1 cellular context compared by ENCODE assay signal in the genomic region with DNA sequence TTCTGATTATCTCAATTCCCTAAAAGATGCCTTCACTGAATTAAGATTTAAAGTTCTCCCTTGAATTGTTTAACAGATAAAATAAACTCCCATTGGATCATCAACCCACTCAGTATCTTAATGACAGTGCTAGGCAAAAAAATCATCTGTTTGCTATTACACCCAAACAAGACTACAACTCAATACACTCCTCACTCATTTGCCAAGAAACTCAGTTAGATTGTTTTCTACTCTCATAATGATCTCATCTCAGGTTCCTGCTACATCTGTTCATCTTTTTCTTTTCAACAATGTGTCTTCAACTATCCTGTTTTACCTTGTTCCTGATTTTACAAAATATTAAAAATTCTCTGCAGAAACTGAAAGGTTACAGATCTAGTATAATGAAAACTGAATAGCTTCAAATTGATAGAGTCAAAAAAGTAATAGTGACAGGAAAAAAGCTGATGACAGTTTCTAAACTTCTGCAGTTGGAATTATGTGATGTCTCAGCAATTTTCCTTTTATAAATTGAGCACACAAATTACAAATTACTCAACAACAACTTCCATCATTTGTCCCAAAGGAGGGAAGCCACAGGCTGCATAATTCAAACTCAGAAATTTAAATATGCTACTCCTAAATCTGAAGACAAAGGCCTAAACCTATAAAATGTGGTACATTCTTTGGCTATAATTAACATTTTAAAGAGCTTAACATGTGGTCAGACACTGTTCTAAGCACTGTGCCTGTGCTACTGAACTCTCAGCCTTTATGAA.
TF ChIP-seq lines count a peak whose summit lies in the region.

No MANE protein-coding gene starts in this region.

TF ChIP-seq in GM23338, 12 proteins besides CTCF, POLR2A, EP300 and RAD21 (continued from another document):
- TF ChIP-seq, protein P1, sequence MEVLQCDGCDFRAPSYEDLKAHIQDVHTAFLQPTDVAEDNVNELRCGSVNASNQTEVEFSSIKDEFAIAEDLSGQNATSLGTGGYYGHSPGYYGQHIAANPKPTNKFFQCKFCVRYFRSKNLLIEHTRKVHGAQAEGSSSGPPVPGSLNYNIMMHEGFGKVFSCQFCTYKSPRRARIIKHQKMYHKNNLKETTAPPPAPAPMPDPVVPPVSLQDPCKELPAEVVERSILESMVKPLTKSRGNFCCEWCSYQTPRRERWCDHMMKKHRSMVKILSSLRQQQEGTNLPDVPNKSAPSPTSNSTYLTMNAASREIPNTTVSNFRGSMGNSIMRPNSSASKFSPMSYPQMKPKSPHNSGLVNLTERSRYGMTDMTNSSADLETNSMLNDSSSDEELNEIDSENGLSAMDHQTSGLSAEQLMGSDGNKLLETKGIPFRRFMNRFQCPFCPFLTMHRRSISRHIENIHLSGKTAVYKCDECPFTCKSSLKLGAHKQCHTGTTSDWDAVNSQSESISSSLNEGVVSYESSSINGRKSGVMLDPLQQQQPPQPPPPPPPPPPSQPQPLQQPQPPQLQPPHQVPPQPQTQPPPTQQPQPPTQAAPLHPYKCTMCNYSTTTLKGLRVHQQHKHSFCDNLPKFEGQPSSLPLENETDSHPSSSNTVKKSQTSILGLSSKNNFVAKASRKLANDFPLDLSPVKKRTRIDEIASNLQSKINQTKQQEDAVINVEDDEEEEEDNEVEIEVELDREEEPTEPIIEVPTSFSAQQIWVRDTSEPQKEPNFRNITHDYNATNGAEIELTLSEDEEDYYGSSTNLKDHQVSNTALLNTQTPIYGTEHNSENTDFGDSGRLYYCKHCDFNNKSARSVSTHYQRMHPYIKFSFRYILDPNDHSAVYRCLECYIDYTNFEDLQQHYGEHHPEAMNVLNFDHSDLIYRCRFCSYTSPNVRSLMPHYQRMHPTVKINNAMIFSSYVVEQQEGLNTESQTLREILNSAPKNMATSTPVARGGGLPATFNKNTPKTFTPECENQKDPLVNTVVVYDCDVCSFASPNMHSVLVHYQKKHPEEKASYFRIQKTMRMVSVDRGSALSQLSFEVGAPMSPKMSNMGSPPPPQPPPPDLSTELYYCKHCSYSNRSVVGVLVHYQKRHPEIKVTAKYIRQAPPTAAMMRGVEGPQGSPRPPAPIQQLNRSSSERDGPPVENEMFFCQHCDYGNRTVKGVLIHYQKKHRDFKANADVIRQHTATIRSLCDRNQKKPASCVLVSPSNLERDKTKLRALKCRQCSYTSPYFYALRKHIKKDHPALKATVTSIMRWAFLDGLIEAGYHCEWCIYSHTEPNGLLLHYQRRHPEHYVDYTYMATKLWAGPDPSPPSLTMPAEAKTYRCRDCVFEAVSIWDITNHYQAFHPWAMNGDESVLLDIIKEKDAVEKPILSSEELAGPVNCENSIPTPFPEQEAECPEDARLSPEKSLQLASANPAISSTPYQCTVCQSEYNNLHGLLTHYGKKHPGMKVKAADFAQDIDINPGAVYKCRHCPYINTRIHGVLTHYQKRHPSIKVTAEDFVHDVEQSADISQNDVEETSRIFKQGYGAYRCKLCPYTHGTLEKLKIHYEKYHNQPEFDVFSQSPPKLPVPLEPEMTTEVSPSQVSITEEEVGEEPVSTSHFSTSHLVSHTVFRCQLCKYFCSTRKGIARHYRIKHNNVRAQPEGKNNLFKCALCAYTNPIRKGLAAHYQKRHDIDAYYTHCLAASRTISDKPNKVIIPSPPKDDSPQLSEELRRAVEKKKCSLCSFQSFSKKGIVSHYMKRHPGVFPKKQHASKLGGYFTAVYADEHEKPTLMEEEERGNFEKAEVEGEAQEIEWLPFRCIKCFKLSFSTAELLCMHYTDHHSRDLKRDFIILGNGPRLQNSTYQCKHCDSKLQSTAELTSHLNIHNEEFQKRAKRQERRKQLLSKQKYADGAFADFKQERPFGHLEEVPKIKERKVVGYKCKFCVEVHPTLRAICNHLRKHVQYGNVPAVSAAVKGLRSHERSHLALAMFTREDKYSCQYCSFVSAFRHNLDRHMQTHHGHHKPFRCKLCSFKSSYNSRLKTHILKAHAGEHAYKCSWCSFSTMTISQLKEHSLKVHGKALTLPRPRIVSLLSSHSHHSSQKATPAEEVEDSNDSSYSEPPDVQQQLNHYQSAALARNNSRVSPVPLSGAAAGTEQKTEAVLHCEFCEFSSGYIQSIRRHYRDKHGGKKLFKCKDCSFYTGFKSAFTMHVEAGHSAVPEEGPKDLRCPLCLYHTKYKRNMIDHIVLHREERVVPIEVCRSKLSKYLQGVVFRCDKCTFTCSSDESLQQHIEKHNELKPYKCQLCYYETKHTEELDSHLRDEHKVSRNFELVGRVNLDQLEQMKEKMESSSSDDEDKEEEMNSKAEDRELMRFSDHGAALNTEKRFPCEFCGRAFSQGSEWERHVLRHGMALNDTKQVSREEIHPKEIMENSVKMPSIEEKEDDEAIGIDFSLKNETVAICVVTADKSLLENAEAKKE (CRISPR knock-in tag; IDR thresholded peaks at IDR 0.05) = no peak
- TF ChIP-seq EZH2 (IDR thresholded peaks at IDR 0.05; ENCODE audit: low read depth, unreplicated experiment) (no peak), CREB1 (CRISPR knock-in tag; IDR thresholded peaks at IDR 0.05; ENCODE audit: low read depth) (no peak), EZH2phosphoT487 (IDR thresholded peaks at IDR 0.05; ENCODE audit: unreplicated experiment) (no peak), STAT1 (IDR thresholded peaks at IDR 0.05; ENCODE audit: unreplicated experiment) (no peak)
- TF ChIP-seq, protein P2, sequence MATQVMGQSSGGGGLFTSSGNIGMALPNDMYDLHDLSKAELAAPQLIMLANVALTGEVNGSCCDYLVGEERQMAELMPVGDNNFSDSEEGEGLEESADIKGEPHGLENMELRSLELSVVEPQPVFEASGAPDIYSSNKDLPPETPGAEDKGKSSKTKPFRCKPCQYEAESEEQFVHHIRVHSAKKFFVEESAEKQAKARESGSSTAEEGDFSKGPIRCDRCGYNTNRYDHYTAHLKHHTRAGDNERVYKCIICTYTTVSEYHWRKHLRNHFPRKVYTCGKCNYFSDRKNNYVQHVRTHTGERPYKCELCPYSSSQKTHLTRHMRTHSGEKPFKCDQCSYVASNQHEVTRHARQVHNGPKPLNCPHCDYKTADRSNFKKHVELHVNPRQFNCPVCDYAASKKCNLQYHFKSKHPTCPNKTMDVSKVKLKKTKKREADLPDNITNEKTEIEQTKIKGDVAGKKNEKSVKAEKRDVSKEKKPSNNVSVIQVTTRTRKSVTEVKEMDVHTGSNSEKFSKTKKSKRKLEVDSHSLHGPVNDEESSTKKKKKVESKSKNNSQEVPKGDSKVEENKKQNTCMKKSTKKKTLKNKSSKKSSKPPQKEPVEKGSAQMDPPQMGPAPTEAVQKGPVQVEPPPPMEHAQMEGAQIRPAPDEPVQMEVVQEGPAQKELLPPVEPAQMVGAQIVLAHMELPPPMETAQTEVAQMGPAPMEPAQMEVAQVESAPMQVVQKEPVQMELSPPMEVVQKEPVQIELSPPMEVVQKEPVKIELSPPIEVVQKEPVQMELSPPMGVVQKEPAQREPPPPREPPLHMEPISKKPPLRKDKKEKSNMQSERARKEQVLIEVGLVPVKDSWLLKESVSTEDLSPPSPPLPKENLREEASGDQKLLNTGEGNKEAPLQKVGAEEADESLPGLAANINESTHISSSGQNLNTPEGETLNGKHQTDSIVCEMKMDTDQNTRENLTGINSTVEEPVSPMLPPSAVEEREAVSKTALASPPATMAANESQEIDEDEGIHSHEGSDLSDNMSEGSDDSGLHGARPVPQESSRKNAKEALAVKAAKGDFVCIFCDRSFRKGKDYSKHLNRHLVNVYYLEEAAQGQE (IDR thresholded peaks at IDR 0.05; ENCODE audit: unreplicated experiment) = no peak
TF ChIP-seq in GM23338: peak in this region for 0.
